In the genomic region with DNA sequence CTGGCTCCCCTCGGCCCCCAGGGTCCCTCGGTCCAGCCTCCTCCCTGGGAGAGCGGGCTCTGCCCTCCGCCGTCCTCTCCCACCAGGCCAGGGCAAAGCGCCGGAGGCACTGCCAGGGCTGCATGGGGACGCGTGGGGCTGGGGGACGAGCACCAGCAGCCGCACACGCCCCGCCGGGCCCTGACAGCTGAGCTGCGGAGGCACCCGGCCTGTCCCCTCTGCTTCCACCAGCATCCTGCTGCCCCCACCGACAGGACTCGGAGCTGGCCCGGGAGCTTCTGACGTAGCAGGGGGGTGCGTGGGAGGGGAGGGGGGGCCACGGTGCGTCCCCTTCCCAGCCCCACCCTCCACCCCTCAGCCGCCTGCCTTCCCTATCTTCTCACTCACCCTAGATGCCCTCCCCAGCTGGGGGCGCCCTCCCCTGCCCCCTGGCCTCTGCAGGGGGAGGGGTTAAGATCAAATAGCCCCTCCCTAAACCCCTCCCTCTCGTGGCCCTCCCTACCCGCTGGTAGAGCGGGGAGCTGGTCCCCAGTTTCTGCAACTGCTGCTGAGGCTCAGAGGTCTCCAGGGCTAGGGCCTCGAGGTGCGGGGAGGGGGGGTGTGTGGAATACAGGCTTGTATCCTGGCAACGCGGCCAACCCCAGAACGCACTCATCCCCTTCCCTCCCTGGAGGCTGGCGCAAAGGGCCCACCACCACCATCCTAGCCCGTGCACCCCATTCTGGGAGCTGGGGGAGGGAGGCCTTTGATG, we compare ENCODE assay signal across 8 cellular contexts. TPM values are rescaled to one million over a fixed set of nuclear protein-coding genes. Genes with fewer than 3 reads are reported as not detected.
DNase-seq lines count a peak whose midpoint lies in the region; ATAC-seq and TF ChIP-seq lines count a peak whose summit lies in the region.

No MANE protein-coding gene starts in this region.

- H3K27me3 Mint-ChIP-seq in CD14-positive monocyte (ENCODE audit: low read depth in 3 of 3), result peaks cover 87 to 98% (median 91%) of the 10 kb centered on the region in 3 donors
- H3K27me3 Mint-ChIP-seq in activated CD8-positive, alpha-beta memory T cell treated with anti-CD3 and anti-CD28 coated beads, Interleukin-2, amount 10 ng/mL, durations not matched to agents 7 days and 5 days, result peaks cover 76% of the 10 kb centered on the region

- WGBS in HUES64, result 13% methylated on average over 21 of the region's 35 CpGs

- no peaks in the 10 kb centered on the region for H3K36me3 ChIP-seq in HUES64 (ENCODE audit: insufficient read depth, low read length)

- H3K9me3 ChIP-seq in HUES64 (ENCODE audit: insufficient read depth, low read depth, low read length), result no peaks in the 10 kb centered on the region

- CTCF ChIA-PET in activated CD8-positive, alpha-beta memory T cell treated with anti-CD3 and anti-CD28 coated beads, Interleukin-2, amount 10 ng/mL, durations not matched to agents 7 days and 5 days (lab: Charles Lee), result interaction anchor here (0.8 to 7.2 kb wide), 8 partner anchors 12 to 63 kb away, joined by 3 to 90 read pairs (median 4); no protein-coding TSS in a partner anchor

- H3K4me3 ChIP-seq in HUES64 (ENCODE audit: low read length), result peak overlapping the region; percentile 60

- H3K27ac Mint-ChIP-seq in CD14-positive monocyte, result no peak overlapping the region
- no peak overlapping the region for H3K27ac Mint-ChIP-seq in activated CD8-positive, alpha-beta memory T cell treated with anti-CD3 and anti-CD28 coated beads, Interleukin-2, amount 10 ng/mL, durations not matched to agents 7 days and 5 days

- H3K27me3 ChIP-seq in HUES64 (ENCODE audit: insufficient read depth, low read length) (peaks cover 45% of the 10 kb centered on the region), layer of hippocampus (ENCODE audit: control insufficient read depth, insufficient read depth, low read length) (peaks cover 8% of the 10 kb centered on the region)

- peak; percentile 15 for ATAC-seq in activated CD8-positive, alpha-beta memory T cell treated with anti-CD3 and anti-CD28 coated beads, Interleukin-2, amount 10 ng/mL, durations not matched to agents 7 days and 5 days
- ATAC-seq in GM19023 (IDR thresholded peaks at IDR 0.05; ENCODE audit: unreplicated experiment), result no peak

- peaks cover 0 to 17% (median 8%) of the 10 kb centered on the region in 7 donors for H3K9me3 Mint-ChIP-seq in CD14-positive monocyte
- H3K9me3 Mint-ChIP-seq in activated CD8-positive, alpha-beta memory T cell treated with anti-CD3 and anti-CD28 coated beads, Interleukin-2, amount 10 ng/mL, durations not matched to agents 7 days and 5 days (ENCODE audit: low read depth), result no peaks in the 10 kb centered on the region

- H3K9ac ChIP-seq in HUES64 (ENCODE audit: low read depth, low read length), result no peak overlapping the region

- no peaks in the 10 kb centered on the region for H3K36me3 Mint-ChIP-seq in CD14-positive monocyte
- no peaks in the 10 kb centered on the region for H3K36me3 Mint-ChIP-seq in activated CD8-positive, alpha-beta memory T cell treated with anti-CD3 and anti-CD28 coated beads, Interleukin-2, amount 10 ng/mL, durations not matched to agents 7 days and 5 days

- no peak for TF ChIP-seq CTCF in CD14-positive monocyte (IDR thresholded peaks at IDR 0.05)

- no peak for DNase-seq in CD14-positive monocyte (ENCODE audit: low spot score)
- DNase-seq in activated CD8-positive, alpha-beta memory T cell treated with anti-CD3 and anti-CD28 coated beads, Interleukin-2, amount 10 ng/mL, durations not matched to agents 7 days and 5 days, result no peak
- DNase-seq in SHP77 (lab: John Stamatoyannopoulos, UW), result no peak
- DNase-seq in SW 1271 (lab: John Stamatoyannopoulos, UW), result no peak
- no peak for DNase-seq in NCI-H2196 treated with DMSO at 0.1 percent for 48 hours (lab: John Stamatoyannopoulos, UW; ENCODE audit: unreplicated experiment)

- intact Hi-C loops in CD14-positive monocyte (cut with micrococcal nuclease), result no loop called here

- H3K4me1 ChIP-seq in HUES64 (ENCODE audit: insufficient read depth, low read length), result peaks cover 57% of the 10 kb centered on the region

- peaks cover 6% of the 10 kb centered on the region for H3K4me1 Mint-ChIP-seq in CD14-positive monocyte
- H3K4me1 Mint-ChIP-seq in activated CD8-positive, alpha-beta memory T cell treated with anti-CD3 and anti-CD28 coated beads, Interleukin-2, amount 10 ng/mL, durations not matched to agents 7 days and 5 days, result peaks cover 14% of the 10 kb centered on the region

- no peak overlapping the region; the same call in 1 of the 2 replicates for H3K27ac ChIP-seq in HUES64 (ENCODE audit: low read depth, low read length)
- H3K27ac ChIP-seq in layer of hippocampus (ENCODE audit: low read depth, low read length), result peak overlapping the region; percentile 52

- H3K4me3 Mint-ChIP-seq in CD14-positive monocyte, result peak overlapping the region; percentile 60 to 61
- peak overlapping the region; percentile 22 for H3K4me3 Mint-ChIP-seq in activated CD8-positive, alpha-beta memory T cell treated with anti-CD3 and anti-CD28 coated beads, Interleukin-2, amount 10 ng/mL, durations not matched to agents 7 days and 5 days

RNA-seq across cellular contexts. Expression of a gene that starts 1.1 kb away (rescaled TPM):
- not detected for polyA plus RNA-seq in CD14-positive monocyte
- 3.4 TPM for polyA plus RNA-seq in HUES64 (2013, experiment 1 of 2)
- 5.0 TPM for polyA plus RNA-seq in HUES64 (2013, experiment 2 of 2)
- total RNA-seq in activated CD8-positive, alpha-beta memory T cell treated with anti-CD3 and anti-CD28 coated beads, Interleukin-2, amount 10 ng/mL, durations not matched to agents 7 days and 5 days, result under 1 TPM; 0.26 to 0.30 TPM
